18 cellular contexts compared by ENCODE assay signal in the genomic region with DNA sequence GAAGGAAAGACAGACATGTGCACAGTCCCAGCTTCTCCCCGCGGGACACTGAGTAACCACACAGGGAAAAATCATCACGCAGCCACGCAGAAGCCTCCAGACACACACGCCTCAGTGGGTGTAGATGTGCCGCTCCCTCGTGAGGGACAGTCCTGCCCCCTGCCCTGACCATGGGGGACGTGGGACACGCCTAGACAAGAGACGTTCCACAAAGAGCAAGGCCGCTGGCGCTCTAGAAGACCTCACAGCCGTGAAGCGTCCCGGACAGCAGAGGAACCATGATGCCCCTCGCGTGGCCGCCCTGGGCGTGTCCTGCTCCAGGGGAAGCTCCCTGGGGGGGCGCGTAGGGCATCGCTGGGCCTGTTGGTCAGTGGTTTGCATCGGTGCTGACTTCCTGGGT.
DNase-seq lines count a peak whose midpoint lies in the region; ATAC-seq and TF ChIP-seq lines count a peak whose summit lies in the region.
"Had no signal": no experiment of that assay in that cellular context is flagged by ENCODE, and none has a peak within 500 bp of the region (broad histone marks: within the 10 kb centered on the region; RNA-seq: fewer than 3 reads in every experiment).

No MANE protein-coding gene starts in this region.

- ATAC-seq in sciatic nerve (no peak), GM18873 (IDR thresholded peaks at IDR 0.05; ENCODE audit: low FRiP score, unreplicated experiment) (no peak), left lobe of liver (no peak)
- ATAC-seq: HCT116, Panc1 had no signal

- H3K4me1 ChIP-seq in BLaER1 (peaks cover 17% of the 10 kb centered on the region), endodermal cell (ENCODE audit: control insufficient read depth, insufficient read depth, low read length) (no peaks in the 10 kb centered on the region)

- no peaks in the 10 kb centered on the region for H3K27me3 ChIP-seq in BLaER1
- no peaks in the 10 kb centered on the region for H3K27me3 ChIP-seq in endodermal cell (ENCODE audit: control insufficient read depth, insufficient read depth, low read length, poor library complexity, severe bottlenecking)

- no peaks in the 10 kb centered on the region for H3K9me3 Mint-ChIP-seq in endodermal cell

- H3K9ac ChIP-seq in BLaER1 (no peak overlapping the region), endodermal cell (ENCODE audit: extremely low read depth, low read length, poor library complexity, severe bottlenecking) (no peak overlapping the region)
- H3K9ac ChIP-seq: BLaER1 treated with 17β-estradiol and CSF1 and Interleukin-3, amounts not matched to agents 10 nM and 100 nM had no signal

- H3K9me3 ChIP-seq in BLaER1 (no peaks in the 10 kb centered on the region), endodermal cell (ENCODE audit: control insufficient read depth, low read length) (peaks cover 81% of the 10 kb centered on the region)
- H3K9me3 ChIP-seq: BLaER1 treated with 17β-estradiol and CSF1 and Interleukin-3, amounts not matched to agents 10 nM and 100 nM had no signal

- no peaks in the 10 kb centered on the region for H3K36me3 Mint-ChIP-seq in endodermal cell (ENCODE audit: low read depth)

- H3K4me1 Mint-ChIP-seq in endodermal cell: no peaks in the 10 kb centered on the region

- H3K27me3 Mint-ChIP-seq in endodermal cell (ENCODE audit: insufficient read depth): no peaks in the 10 kb centered on the region

- no peaks in the 10 kb centered on the region for H4K20me1 ChIP-seq in BLaER1

- H3K4me3 ChIP-seq in BLaER1: no peak overlapping the region
- H3K4me3 ChIP-seq in endodermal cell (ENCODE audit: low read length): no peak overlapping the region
- H3K4me3 ChIP-seq: BLaER1 treated with 17β-estradiol and CSF1 and Interleukin-3, amounts not matched to agents 10 nM and 100 nM had no signal

- H3K4me3 Mint-ChIP-seq in endodermal cell: no peak overlapping the region

- intact Hi-C loops in sciatic nerve (cut with DNase I): no loop called here

- H3K27ac ChIP-seq in BLaER1 (no peak overlapping the region), endodermal cell (ENCODE audit: low read depth, low read length) (no peak overlapping the region)
- H3K27ac ChIP-seq: 22Rv1; BLaER1 treated with 17β-estradiol and CSF1 and Interleukin-3, amounts not matched to agents 10 nM and 100 nM had no signal

- TF ChIP-seq CTCF in endodermal cell (conservative IDR thresholded peaks at IDR 0.05): no peak

- peak overlapping the region; percentile 16; the same call in 1 of the 2 replicates for H3K4me2 ChIP-seq in BLaER1

- WGBS in endodermal cell (ENCODE audit: insufficient coverage in 1 of 2, insufficient read length in 1 of 2), 2 experiments: 81 to 87% methylated on average over 11 to 23 of the region's 23 CpGs

- peak; percentile 5 for DNase-seq in activated CD8-positive, alpha-beta memory T cell treated with anti-CD3 and anti-CD28 coated beads, Interleukin-2, amount 50 U/mL, for 4 hours
- DNase-seq in activated CD8-positive, alpha-beta memory T cell treated with anti-CD3 and anti-CD28 coated beads, Interleukin-2, amount 50 U/mL, for 48 hours: no peak
- DNase-seq in endodermal cell (peak; percentile 32), sciatic nerve (ENCODE audit: low spot score) (peak; percentile 40), left lobe of liver (ENCODE audit: low spot score) (no peak), NCI-H2081 treated with DMSO at 0.1 percent for 48 hours (lab: John Stamatoyannopoulos, UW) (no peak)
- DNase-seq: EL, NCI-H1417, NCI-H1930, NCI-H2171 treated with DMSO at 0.1 percent for 48 hours, NCI-H510A treated with DMSO at 0.1 percent for 48 hours, SIG-M5 had no signal

- H3K36me3 ChIP-seq in BLaER1 (no peaks in the 10 kb centered on the region), endodermal cell (ENCODE audit: control insufficient read depth, insufficient read depth, low read length) (no peaks in the 10 kb centered on the region)
- H3K36me3 ChIP-seq: BLaER1 treated with 17β-estradiol and CSF1 and Interleukin-3, amounts not matched to agents 10 nM and 100 nM had no signal

- H3K27ac Mint-ChIP-seq in endodermal cell: no peak overlapping the region

Comparison
In these comparisons a context has a peak if more than half of its experiments do, and no peak if none do; other contexts are left out.
1. DNase-seq: peak in activated CD8-positive, alpha-beta memory T cell treated with anti-CD3 and anti-CD28 coated beads, Interleukin-2, amount 50 U/mL, for 4 hours (single experiment), endodermal cell (single experiment) and sciatic nerve (single experiment); none in activated CD8-positive, alpha-beta memory T cell treated with anti-CD3 and anti-CD28 coated beads, Interleukin-2, amount 50 U/mL, for 48 hours (single experiment), left lobe of liver (single experiment) and NCI-H2081 treated with DMSO at 0.1 percent for 48 hours (single experiment).